In the genomic region with DNA sequence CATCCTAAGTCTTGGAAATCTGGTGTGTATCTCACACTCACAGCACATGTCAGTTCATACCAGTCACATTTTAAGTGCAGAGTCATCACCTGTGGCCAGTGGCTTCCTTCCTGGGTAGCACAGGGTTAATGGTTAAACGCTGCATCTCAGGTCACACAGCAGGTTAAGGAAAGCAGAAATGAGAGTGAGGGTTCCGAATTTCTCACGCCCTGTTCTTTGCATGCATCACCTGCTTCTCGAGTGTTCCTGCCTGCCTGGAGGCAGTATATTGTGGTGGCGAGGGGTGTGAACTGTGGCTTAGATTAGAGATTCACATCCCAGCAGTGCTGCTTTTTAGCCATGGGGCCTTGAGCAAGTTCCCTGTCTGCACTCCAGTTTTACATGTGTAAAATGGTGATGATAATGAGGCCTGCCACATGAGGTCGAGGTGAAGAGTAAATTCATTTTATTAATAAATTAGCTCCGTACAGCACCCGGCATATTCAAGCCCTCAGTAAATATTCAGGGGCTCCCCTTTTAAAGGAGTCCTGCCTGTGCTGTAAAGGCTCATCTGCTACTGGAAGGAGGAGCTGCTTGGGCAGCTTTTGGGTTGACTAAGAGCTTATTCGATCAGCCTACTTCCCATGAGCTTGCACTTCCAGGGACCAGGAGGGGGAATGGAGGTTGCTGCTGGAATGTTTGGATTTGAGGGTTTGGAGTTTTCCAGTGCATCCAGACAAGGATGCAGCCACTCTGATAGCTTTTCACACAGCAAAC, we compare ENCODE assay signal across 1 cellular context.
TF ChIP-seq lines count a peak whose summit lies in the region.

No MANE protein-coding gene starts in this region.

TF ChIP-seq in GM12878, 131 proteins besides CTCF, POLR2A, EP300 and RAD21 (continued from another document and continues in another):
- TF ChIP-seq, protein P1, sequence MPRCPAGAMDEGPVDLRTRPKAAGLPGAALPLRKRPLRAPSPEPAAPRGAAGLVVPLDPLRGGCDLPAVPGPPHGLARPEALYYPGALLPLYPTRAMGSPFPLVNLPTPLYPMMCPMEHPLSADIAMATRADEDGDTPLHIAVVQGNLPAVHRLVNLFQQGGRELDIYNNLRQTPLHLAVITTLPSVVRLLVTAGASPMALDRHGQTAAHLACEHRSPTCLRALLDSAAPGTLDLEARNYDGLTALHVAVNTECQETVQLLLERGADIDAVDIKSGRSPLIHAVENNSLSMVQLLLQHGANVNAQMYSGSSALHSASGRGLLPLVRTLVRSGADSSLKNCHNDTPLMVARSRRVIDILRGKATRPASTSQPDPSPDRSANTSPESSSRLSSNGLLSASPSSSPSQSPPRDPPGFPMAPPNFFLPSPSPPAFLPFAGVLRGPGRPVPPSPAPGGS (IDR thresholded peaks at IDR 0.05; ENCODE audit: borderline replicate concordance, insufficient read depth, low read depth, low read length, poor library complexity, severe bottlenecking), result peak; percentile 100
- TF ChIP-seq, protein P2, sequence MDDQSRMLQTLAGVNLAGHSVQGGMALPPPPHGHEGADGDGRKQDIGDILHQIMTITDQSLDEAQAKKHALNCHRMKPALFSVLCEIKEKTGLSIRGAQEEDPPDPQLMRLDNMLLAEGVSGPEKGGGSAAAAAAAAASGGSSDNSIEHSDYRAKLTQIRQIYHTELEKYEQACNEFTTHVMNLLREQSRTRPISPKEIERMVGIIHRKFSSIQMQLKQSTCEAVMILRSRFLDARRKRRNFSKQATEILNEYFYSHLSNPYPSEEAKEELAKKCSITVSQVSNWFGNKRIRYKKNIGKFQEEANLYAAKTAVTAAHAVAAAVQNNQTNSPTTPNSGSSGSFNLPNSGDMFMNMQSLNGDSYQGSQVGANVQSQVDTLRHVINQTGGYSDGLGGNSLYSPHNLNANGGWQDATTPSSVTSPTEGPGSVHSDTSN (IDR thresholded peaks at IDR 0.05; ENCODE audit: insufficient replicate concordance, low read depth, low read length), result no peak
- TF ChIP-seq, protein P3, sequence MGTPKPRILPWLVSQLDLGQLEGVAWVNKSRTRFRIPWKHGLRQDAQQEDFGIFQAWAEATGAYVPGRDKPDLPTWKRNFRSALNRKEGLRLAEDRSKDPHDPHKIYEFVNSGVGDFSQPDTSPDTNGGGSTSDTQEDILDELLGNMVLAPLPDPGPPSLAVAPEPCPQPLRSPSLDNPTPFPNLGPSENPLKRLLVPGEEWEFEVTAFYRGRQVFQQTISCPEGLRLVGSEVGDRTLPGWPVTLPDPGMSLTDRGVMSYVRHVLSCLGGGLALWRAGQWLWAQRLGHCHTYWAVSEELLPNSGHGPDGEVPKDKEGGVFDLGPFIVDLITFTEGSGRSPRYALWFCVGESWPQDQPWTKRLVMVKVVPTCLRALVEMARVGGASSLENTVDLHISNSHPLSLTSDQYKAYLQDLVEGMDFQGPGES (IDR thresholded peaks at IDR 0.05), result no peak
- peak; percentile 35; the same call in 1 of the 2 replicates for TF ChIP-seq GABPA (IDR thresholded peaks at IDR 0.05; ENCODE audit: low read depth)
- peak; percentile 78 for TF ChIP-seq TBL1XR1 (IDR thresholded peaks at IDR 0.05; ENCODE audit: low read depth, low read length)
- TF ChIP-seq LARP7 (IDR thresholded peaks at IDR 0.05), result no peak
- TF ChIP-seq MTA2 (IDR thresholded peaks at IDR 0.05; ENCODE audit: low read depth), result peak; percentile 92
- peak; percentile 96 for TF ChIP-seq TCF12 (IDR thresholded peaks at IDR 0.05; ENCODE audit: low read depth, low read length)
- TF ChIP-seq, protein P4, sequence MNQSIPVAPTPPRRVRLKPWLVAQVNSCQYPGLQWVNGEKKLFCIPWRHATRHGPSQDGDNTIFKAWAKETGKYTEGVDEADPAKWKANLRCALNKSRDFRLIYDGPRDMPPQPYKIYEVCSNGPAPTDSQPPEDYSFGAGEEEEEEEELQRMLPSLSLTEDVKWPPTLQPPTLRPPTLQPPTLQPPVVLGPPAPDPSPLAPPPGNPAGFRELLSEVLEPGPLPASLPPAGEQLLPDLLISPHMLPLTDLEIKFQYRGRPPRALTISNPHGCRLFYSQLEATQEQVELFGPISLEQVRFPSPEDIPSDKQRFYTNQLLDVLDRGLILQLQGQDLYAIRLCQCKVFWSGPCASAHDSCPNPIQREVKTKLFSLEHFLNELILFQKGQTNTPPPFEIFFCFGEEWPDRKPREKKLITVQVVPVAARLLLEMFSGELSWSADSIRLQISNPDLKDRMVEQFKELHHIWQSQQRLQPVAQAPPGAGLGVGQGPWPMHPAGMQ (IDR thresholded peaks at IDR 0.05; ENCODE audit: borderline replicate concordance), result no peak
- TF ChIP-seq CBX5 (IDR thresholded peaks at IDR 0.05; ENCODE audit: low read depth), result peak; percentile 89; the same call in 1 of the 2 replicates
- TF ChIP-seq, protein P5, sequence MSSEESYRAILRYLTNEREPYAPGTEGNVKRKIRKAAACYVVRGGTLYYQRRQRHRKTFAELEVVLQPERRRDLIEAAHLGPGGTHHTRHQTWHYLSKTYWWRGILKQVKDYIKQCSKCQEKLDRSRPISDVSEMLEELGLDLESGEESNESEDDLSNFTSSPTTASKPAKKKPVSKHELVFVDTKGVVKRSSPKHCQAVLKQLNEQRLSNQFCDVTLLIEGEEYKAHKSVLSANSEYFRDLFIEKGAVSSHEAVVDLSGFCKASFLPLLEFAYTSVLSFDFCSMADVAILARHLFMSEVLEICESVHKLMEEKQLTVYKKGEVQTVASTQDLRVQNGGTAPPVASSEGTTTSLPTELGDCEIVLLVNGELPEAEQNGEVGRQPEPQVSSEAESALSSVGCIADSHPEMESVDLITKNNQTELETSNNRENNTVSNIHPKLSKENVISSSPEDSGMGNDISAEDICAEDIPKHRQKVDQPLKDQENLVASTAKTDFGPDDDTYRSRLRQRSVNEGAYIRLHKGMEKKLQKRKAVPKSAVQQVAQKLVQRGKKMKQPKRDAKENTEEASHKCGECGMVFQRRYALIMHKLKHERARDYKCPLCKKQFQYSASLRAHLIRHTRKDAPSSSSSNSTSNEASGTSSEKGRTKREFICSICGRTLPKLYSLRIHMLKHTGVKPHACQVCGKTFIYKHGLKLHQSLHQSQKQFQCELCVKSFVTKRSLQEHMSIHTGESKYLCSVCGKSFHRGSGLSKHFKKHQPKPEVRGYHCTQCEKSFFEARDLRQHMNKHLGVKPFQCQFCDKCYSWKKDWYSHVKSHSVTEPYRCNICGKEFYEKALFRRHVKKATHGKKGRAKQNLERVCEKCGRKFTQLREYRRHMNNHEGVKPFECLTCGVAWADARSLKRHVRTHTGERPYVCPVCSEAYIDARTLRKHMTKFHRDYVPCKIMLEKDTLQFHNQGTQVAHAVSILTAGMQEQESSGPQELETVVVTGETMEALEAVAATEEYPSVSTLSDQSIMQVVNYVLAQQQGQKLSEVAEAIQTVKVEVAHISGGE (CRISPR knock-in tag; IDR thresholded peaks at IDR 0.05), result no peak
- TF ChIP-seq RB1 (IDR thresholded peaks at IDR 0.05; ENCODE audit: borderline replicate concordance), result no peak
- TF ChIP-seq, protein P6, sequence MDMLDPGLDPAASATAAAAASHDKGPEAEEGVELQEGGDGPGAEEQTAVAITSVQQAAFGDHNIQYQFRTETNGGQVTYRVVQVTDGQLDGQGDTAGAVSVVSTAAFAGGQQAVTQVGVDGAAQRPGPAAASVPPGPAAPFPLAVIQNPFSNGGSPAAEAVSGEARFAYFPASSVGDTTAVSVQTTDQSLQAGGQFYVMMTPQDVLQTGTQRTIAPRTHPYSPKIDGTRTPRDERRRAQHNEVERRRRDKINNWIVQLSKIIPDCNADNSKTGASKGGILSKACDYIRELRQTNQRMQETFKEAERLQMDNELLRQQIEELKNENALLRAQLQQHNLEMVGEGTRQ (IDR thresholded peaks at IDR 0.05; ENCODE audit: borderline replicate concordance, low read depth, low read length), result no peak; the same call in 1 of the 2 replicates
- peak; percentile 92 for TF ChIP-seq IKZF1 (conservative IDR thresholded peaks at IDR 0.05)
- TF ChIP-seq KDM1A (IDR thresholded peaks at IDR 0.05; ENCODE audit: borderline replicate concordance), result no peak
- TF ChIP-seq STAT3 (IDR thresholded peaks at IDR 0.05; ENCODE audit: low read depth, low read length), result no peak
- TF ChIP-seq YY1 (IDR thresholded peaks at IDR 0.05; ENCODE audit: low read depth, low read length), result peak; percentile 53; the same call in 1 of the 2 replicates
- TF ChIP-seq MTA3 (IDR thresholded peaks at IDR 0.05; ENCODE audit: borderline replicate concordance, low read length), result peak; percentile 66; the same call in 1 of the 2 replicates
- TF ChIP-seq SPI1 (IDR thresholded peaks at IDR 0.05; ENCODE audit: borderline replicate concordance, insufficient read depth, low read depth, low read length), result peak; percentile 97
- TF ChIP-seq, protein P7, sequence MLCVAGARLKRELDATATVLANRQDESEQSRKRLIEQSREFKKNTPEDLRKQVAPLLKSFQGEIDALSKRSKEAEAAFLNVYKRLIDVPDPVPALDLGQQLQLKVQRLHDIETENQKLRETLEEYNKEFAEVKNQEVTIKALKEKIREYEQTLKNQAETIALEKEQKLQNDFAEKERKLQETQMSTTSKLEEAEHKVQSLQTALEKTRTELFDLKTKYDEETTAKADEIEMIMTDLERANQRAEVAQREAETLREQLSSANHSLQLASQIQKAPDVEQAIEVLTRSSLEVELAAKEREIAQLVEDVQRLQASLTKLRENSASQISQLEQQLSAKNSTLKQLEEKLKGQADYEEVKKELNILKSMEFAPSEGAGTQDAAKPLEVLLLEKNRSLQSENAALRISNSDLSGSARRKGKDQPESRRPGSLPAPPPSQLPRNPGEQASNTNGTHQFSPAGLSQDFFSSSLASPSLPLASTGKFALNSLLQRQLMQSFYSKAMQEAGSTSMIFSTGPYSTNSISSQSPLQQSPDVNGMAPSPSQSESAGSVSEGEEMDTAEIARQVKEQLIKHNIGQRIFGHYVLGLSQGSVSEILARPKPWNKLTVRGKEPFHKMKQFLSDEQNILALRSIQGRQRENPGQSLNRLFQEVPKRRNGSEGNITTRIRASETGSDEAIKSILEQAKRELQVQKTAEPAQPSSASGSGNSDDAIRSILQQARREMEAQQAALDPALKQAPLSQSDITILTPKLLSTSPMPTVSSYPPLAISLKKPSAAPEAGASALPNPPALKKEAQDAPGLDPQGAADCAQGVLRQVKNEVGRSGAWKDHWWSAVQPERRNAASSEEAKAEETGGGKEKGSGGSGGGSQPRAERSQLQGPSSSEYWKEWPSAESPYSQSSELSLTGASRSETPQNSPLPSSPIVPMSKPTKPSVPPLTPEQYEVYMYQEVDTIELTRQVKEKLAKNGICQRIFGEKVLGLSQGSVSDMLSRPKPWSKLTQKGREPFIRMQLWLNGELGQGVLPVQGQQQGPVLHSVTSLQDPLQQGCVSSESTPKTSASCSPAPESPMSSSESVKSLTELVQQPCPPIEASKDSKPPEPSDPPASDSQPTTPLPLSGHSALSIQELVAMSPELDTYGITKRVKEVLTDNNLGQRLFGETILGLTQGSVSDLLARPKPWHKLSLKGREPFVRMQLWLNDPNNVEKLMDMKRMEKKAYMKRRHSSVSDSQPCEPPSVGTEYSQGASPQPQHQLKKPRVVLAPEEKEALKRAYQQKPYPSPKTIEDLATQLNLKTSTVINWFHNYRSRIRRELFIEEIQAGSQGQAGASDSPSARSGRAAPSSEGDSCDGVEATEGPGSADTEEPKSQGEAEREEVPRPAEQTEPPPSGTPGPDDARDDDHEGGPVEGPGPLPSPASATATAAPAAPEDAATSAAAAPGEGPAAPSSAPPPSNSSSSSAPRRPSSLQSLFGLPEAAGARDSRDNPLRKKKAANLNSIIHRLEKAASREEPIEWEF (IDR thresholded peaks at IDR 0.05; ENCODE audit: insufficient replicate concordance, low read depth, low read length), result peak; percentile 98
- no peak for TF ChIP-seq YBX1 (IDR thresholded peaks at IDR 0.05)
- no peak for TF ChIP-seq KLF5 (IDR thresholded peaks at IDR 0.05; ENCODE audit: partially characterized antibody)
- TF ChIP-seq, protein P8, sequence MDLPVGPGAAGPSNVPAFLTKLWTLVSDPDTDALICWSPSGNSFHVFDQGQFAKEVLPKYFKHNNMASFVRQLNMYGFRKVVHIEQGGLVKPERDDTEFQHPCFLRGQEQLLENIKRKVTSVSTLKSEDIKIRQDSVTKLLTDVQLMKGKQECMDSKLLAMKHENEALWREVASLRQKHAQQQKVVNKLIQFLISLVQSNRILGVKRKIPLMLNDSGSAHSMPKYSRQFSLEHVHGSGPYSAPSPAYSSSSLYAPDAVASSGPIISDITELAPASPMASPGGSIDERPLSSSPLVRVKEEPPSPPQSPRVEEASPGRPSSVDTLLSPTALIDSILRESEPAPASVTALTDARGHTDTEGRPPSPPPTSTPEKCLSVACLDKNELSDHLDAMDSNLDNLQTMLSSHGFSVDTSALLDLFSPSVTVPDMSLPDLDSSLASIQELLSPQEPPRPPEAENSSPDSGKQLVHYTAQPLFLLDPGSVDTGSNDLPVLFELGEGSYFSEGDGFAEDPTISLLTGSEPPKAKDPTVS (IDR thresholded peaks at IDR 0.05; ENCODE audit: low read depth, low read length), result no peak
- peak; percentile 50; the same call in 1 of the 2 replicates for TF ChIP-seq TARDBP (IDR thresholded peaks at IDR 0.05; ENCODE audit: borderline replicate concordance)
- TF ChIP-seq ZNF217 (IDR thresholded peaks at IDR 0.05), result peak; percentile 82; the same call in 1 of the 2 replicates
- TF ChIP-seq CBX3 (IDR thresholded peaks at IDR 0.05; ENCODE audit: borderline replicate concordance, low read depth), result no peak
- peak; percentile 90; the same call in 1 of the 3 replicates for TF ChIP-seq POU2F2 (IDR thresholded peaks at IDR 0.05; ENCODE audit: borderline replicate concordance, low read depth, low read length)
- peak; percentile 56; the same call in 1 of the 2 replicates for TF ChIP-seq ZNF24 (IDR thresholded peaks at IDR 0.05)
- TF ChIP-seq SMC3 (IDR thresholded peaks at IDR 0.05; ENCODE audit: borderline replicate concordance, low read length), result peak; percentile 32; the same call in 1 of the 2 replicates
- TF ChIP-seq SMARCA5 (IDR thresholded peaks at IDR 0.05), result no peak
- peak; percentile 76 for TF ChIP-seq BCL11A (IDR thresholded peaks at IDR 0.05; ENCODE audit: low read depth, low read length)
- TF ChIP-seq SMAD1 (IDR thresholded peaks at IDR 0.05; ENCODE audit: low read depth, partially characterized antibody), result peak; percentile 94
- peak; percentile 25; the same call in 1 of the 2 replicates for TF ChIP-seq ZSCAN29 (IDR thresholded peaks at IDR 0.05)
- TF ChIP-seq PML (IDR thresholded peaks at IDR 0.05; ENCODE audit: low read length), result peak; percentile 66; the same call in 1 of the 2 replicates
- no peak for TF ChIP-seq NFXL1 (IDR thresholded peaks at IDR 0.05; ENCODE audit: borderline replicate concordance)
- TF ChIP-seq RUNX3 (IDR thresholded peaks at IDR 0.05; ENCODE audit: low read length), result peak; percentile 94
- TF ChIP-seq SP1 (IDR thresholded peaks at IDR 0.05; ENCODE audit: low read depth, low read length), result peak; percentile 57
- TF ChIP-seq CEBPB (IDR thresholded peaks at IDR 0.05; ENCODE audit: borderline replicate concordance in 1 of 2, low read depth in 2 of 2, low read length in 2 of 2), result no peak
- TF ChIP-seq CREM (IDR thresholded peaks at IDR 0.05; ENCODE audit: low read depth), result peak; percentile 65; the same call in 1 of the 2 replicates
- TF ChIP-seq SRF (IDR thresholded peaks at IDR 0.05; ENCODE audit: low read depth in 2 of 2, low read length in 2 of 2), result no peak
